ENCODE assay signal across 1 cellular context in the genomic region with DNA sequence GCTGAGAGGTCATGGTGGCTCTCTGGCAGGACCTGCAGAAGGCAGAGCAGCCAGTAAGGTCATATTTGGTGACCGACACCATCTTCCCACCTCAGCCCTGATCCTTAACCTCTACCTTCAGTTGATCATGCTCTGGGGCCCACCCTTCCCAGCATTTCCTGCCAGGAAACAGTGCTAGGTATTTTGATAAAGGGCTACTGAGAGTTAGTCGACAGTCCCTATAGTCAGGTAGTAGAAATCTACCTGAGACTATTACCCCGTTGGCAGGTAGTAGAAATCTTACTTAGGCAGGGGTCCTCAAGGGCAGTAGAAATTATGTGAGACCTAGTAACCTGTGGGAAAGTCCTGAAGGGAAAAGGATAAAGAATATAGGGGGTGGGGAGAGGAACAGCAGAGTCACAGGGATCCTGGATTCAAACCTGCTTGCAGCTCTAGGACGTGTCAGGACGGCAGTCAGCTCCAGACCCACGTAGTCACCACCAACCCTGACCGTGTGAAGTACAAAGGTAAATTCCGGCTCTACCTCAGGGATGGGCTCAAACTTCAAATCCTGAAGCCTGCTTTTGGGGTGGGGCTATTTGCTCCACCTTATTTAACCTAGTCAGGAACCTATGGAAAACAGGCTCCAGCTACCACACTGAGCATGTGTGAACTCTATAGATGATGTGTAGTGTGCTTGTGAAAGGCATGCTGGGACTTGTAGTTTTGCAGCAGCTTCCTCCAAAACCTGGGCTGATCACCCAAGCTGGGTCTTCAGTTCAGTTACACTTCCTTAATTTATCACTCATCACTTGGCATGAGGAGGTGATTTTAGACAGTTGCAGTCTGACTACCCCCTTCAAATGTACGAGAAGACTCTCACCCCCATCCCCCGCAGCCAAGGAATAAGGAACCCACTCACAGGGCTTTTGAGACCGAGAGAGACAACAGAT.
A peak's percentile ranks its signal among the peaks of the same experiment; 100 is the strongest.
TF ChIP-seq lines count a peak whose summit lies in the region.

A gene with protein sequence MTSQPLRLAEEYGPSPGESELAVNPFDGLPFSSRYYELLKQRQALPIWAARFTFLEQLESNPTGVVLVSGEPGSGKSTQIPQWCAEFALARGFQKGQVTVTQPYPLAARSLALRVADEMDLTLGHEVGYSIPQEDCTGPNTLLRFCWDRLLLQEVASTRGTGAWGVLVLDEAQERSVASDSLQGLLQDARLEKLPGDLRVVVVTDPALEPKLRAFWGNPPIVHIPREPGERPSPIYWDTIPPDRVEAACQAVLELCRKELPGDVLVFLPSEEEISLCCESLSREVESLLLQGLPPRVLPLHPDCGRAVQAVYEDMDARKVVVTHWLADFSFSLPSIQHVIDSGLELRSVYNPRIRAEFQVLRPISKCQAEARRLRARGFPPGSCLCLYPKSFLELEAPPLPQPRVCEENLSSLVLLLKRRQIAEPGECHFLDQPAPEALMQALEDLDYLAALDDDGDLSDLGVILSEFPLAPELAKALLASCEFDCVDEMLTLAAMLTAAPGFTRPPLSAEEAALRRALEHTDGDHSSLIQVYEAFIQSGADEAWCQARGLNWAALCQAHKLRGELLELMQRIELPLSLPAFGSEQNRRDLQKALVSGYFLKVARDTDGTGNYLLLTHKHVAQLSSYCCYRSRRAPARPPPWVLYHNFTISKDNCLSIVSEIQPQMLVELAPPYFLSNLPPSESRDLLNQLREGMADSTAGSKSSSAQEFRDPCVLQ (minus strand): TSS at position 515 of the 932 bp plus-strand sequence. CDS start 502 bp downstream, at position 13.

TF ChIP-seq in HepG2, 621 proteins besides CTCF, POLR2A, EP300 and RAD21 (continued from another document and continues in another):
- TF ChIP-seq MXD3 (CRISPR knock-in tag; IDR thresholded peaks at IDR 0.05), result 0 out of 2 replicates have a peak, but pooled peaks have one; percentile 10
- TF ChIP-seq SOX5 (CRISPR knock-in tag; IDR thresholded peaks at IDR 0.05; ENCODE audit: borderline replicate concordance), result peak; percentile 67
- peak; percentile 89 for TF ChIP-seq KAT8 (CRISPR knock-in tag; IDR thresholded peaks at IDR 0.05)
- TF ChIP-seq HNF4A (CRISPR knock-in tag; IDR thresholded peaks at IDR 0.05), result peak; percentile 87
- peak; percentile 32; the same call in 1 of the 2 replicates for TF ChIP-seq KLF11 (CRISPR knock-in tag; IDR thresholded peaks at IDR 0.05)
- TF ChIP-seq ZNF256 (CRISPR knock-in tag; conservative IDR thresholded peaks at IDR 0.05), result no peak
- TF ChIP-seq, protein P1, sequence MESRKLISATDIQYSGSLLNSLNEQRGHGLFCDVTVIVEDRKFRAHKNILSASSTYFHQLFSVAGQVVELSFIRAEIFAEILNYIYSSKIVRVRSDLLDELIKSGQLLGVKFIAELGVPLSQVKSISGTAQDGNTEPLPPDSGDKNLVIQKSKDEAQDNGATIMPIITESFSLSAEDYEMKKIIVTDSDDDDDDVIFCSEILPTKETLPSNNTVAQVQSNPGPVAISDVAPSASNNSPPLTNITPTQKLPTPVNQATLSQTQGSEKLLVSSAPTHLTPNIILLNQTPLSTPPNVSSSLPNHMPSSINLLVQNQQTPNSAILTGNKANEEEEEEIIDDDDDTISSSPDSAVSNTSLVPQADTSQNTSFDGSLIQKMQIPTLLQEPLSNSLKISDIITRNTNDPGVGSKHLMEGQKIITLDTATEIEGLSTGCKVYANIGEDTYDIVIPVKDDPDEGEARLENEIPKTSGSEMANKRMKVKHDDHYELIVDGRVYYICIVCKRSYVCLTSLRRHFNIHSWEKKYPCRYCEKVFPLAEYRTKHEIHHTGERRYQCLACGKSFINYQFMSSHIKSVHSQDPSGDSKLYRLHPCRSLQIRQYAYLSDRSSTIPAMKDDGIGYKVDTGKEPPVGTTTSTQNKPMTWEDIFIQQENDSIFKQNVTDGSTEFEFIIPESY (CRISPR knock-in tag; IDR thresholded peaks at IDR 0.05), result peak; percentile 13; the same call in 1 of the 2 replicates
- TF ChIP-seq ZNF318 (CRISPR knock-in tag; IDR thresholded peaks at IDR 0.05), result no peak
- no peak for TF ChIP-seq ZUFSP (CRISPR knock-in tag; IDR thresholded peaks at IDR 0.05; ENCODE audit: borderline replicate concordance)
- TF ChIP-seq MEF2D (CRISPR knock-in tag; IDR thresholded peaks at IDR 0.05), result peak; percentile 64; the same call in 1 of the 2 replicates
- no peak for TF ChIP-seq DMTF1 (CRISPR knock-in tag; IDR thresholded peaks at IDR 0.05)
- no peak for TF ChIP-seq RORA (CRISPR knock-in tag; IDR thresholded peaks at IDR 0.05)
- TF ChIP-seq DZIP1 (CRISPR knock-in tag; IDR thresholded peaks at IDR 0.05), result peak; percentile 0; the same call in 1 of the 2 replicates
- peak; percentile 47 for TF ChIP-seq ASH2L (IDR thresholded peaks at IDR 0.05; ENCODE audit: insufficient read length, low read depth, low read length)
- peak; percentile 50; the same call in 1 of the 2 replicates for TF ChIP-seq SOX13 (IDR thresholded peaks at IDR 0.05)
- peak in 1 of 2 experiments; percentile 44; a peak in 1 of 4 replicates for TF ChIP-seq SOX13 (CRISPR knock-in tag; conservative IDR thresholded peaks at IDR 0.05 in 1 of 2, IDR thresholded peaks at IDR 0.05 in 1 of 2)
- peak; percentile 85 for TF ChIP-seq SALL1 (CRISPR knock-in tag; IDR thresholded peaks at IDR 0.05)
- TF ChIP-seq ZNF550 (CRISPR knock-in tag; IDR thresholded peaks at IDR 0.05; ENCODE audit: borderline replicate concordance), result no peak
- TF ChIP-seq MXD1 (CRISPR knock-in tag; IDR thresholded peaks at IDR 0.05), result no peak; the same call in 1 of the 2 replicates
- TF ChIP-seq POGK (CRISPR knock-in tag; conservative IDR thresholded peaks at IDR 0.05), result 0 out of 2 replicates have a peak, but pooled peaks have one; percentile 33
